ENCODE assay signal across 8 cellular contexts in genomic region chr4:1356181-1356998, GRCh38. TPM values are rescaled to one million over a fixed set of nuclear protein-coding genes. Genes with fewer than 3 reads are reported as not detected.
DNase-seq lines count a peak whose midpoint lies in the region; ATAC-seq, FAIRE-seq and TF ChIP-seq lines count a peak whose summit lies in the region.

No MANE protein-coding gene starts in this region.

- WGBS in K562 (ENCODE audit: insufficient coverage, low coverage, missing lambda C conversion rate), result 54% methylated on average over 20 of the region's 28 CpGs

- peak; percentile 72 for TF ChIP-seq CTCF in RWPE2 (IDR thresholded peaks at IDR 0.05; ENCODE audit: poor library complexity, severe bottlenecking)
- TF ChIP-seq CTCF in K562 (IDR thresholded peaks at IDR 0.05 in 2 of 3, conservative IDR thresholded peaks at IDR 0.05 in 1 of 3; ENCODE audit: insufficient read depth in 2 of 3, low read depth in 1 of 3, low read length in 3 of 3), result peak; percentile 83 to 93 (median 91)

- H3K27ac ChIP-seq in RWPE2 (ENCODE audit: poor library complexity, severe bottlenecking) (no peak overlapping the region), K562 (ENCODE audit: extremely low read depth, low read depth, low read length) (no peak overlapping the region)

- no peak overlapping the region for H2AFZ ChIP-seq in K562 (ENCODE audit: low read depth, low read length)

- DNase-seq in AML-193 (lab: John Stamatoyannopoulos, UW) (peak; percentile 2 to 8), GM18507 (ENCODE audit: extremely low spot score, insufficient read length, low read depth) (no peak), RWPE2 (ENCODE audit: low spot score) (no peak), K562 (ENCODE audit: extremely low read depth in 1 of 4, low spot score in 3 of 4) (peak; percentile 78 to 84 (median 81)), iPS-NIHi7 (ENCODE audit: extremely low spot score) (peak; percentile 81)
- peak; percentile 25 for DNase-seq in stimulated activated CD4-positive, alpha-beta T cell treated with anti-CD3 and anti-CD28 coated beads, Interleukin-1b, Interleukin-23, amount 100 ng/mL, for 48 hours

- TF ChIP-seq POLR2A in K562 (conservative IDR thresholded peaks at IDR 0.05), result no peak

- TF ChIP-seq EP300 in K562 (IDR thresholded peaks at IDR 0.05; ENCODE audit: low read length), result no peak

- H3K9me3 ChIP-seq in RWPE2 (ENCODE audit: severe bottlenecking), result no peaks in the 10 kb centered on the region
- no peaks in the 10 kb centered on the region for H3K9me3 ChIP-seq in K562 (replicated peaks; ENCODE audit: control insufficient read depth, insufficient read depth, low read depth, low read length)

- ATAC-seq in RWPE2 (ENCODE audit: low read depth), result no peak
- ATAC-seq in K562, result peak; percentile 83
- no peak for ATAC-seq in GM21367 (IDR thresholded peaks at IDR 0.05; ENCODE audit: unreplicated experiment)
- no peak for ATAC-seq in HG02973 (IDR thresholded peaks at IDR 0.05; ENCODE audit: unreplicated experiment)

- CTCF ChIA-PET in K562 (lab: Yijun Ruan, JAX; ENCODE audit: low intra/inter-chr PET ratio), result interaction anchor here (0.6 to 1.6 kb wide), 5 partner anchors 157 to 370 kb away, joined by 3 to 7 read pairs (median 3); no protein-coding TSS in a partner anchor

- no peak overlapping the region for H3K4me2 ChIP-seq in K562 (ENCODE audit: insufficient read depth, low read length)

- peak; percentile 12 for FAIRE-seq in GM18507 (lab: Jason Lieb, UNC)
- FAIRE-seq in K562 (lab: Jason Lieb, UNC), result peak; percentile 85

- H3K9me1 ChIP-seq in K562 (ENCODE audit: control insufficient read depth, insufficient read depth, low read length), result peaks cover 8% of the 10 kb centered on the region

- in situ Hi-C loops in K562 (cut with MboI), result no loop called here

- peak; percentile 80 to 84 for TF ChIP-seq RAD21 in K562 (CRISPR knock-in tag; conservative IDR thresholded peaks at IDR 0.05 in 1 of 2, IDR thresholded peaks at IDR 0.05 in 1 of 2)

- H4K20me1 ChIP-seq in K562 (replicated peaks; ENCODE audit: control insufficient read depth, insufficient read depth, low read length), result peaks cover 10% of the 10 kb centered on the region; the same call in 1 of the 2 replicates

- H3K27me3 ChIP-seq in RWPE2 (ENCODE audit: insufficient read depth, poor library complexity, severe bottlenecking) (no peaks in the 10 kb centered on the region), K562 (ENCODE audit: control insufficient read depth in 2 of 2, insufficient read depth in 2 of 2, low read length in 2 of 2) (no peaks in the 10 kb centered on the region)

- H3K79me2 ChIP-seq in K562 (ENCODE audit: control insufficient read depth, insufficient read depth, low read length), result no peaks in the 10 kb centered on the region

- H3K36me3 ChIP-seq in RWPE2 (ENCODE audit: low read depth) (peaks cover 36% of the 10 kb centered on the region), K562 (ENCODE audit: control insufficient read depth, insufficient read depth, low read length) (peaks cover 36% of the 10 kb centered on the region; the same call in 2 of the 3 replicates)

- BruUV-seq in K562 (replicated peaks; lab: Mats Ljungman, UMichigan), result no TSS peak

- intact Hi-C loops in K562 (cut with micrococcal nuclease), result loop anchor here (2.0 to 10.0 kb wide), 3 partner anchors 156 to 368 kb away; partner anchors contain the start of genes TACC3 and TMEM129

- H3K4me1 ChIP-seq in RWPE2 (ENCODE audit: insufficient read depth, poor library complexity, severe bottlenecking) (no peaks in the 10 kb centered on the region), K562 (replicated peaks in 1 of 2; ENCODE audit: control insufficient read depth in 2 of 2, insufficient read depth in 2 of 2, low read length in 2 of 2) (peaks cover 0 to 64% of the 10 kb centered on the region in 2 experiments; a peak in 2 of 5 replicates)

- POLR2A ChIA-PET in K562 (lab: Yijun Ruan, JAX), result interaction anchor here (0.6 to 1.5 kb wide), 6 partner anchors 9 to 356 kb away, joined by 3 to 8 read pairs (median 4); partner anchors contain the start of gene SLBP

- H3K4me3 ChIP-seq in RWPE2 (ENCODE audit: severe bottlenecking) (no peak overlapping the region), K562 (no peak overlapping the region)

- H3K9ac ChIP-seq in K562 (ENCODE audit: insufficient read depth in 1 of 2, low read depth in 2 of 2, low read length in 2 of 2), result no peak overlapping the region; a peak in 1 of 4 replicates

TF ChIP-seq in K562, 482 proteins besides CTCF, POLR2A, EP300 and RAD21 (continues in another document):
- TF ChIP-seq MAX (CRISPR knock-in tag; IDR thresholded peaks at IDR 0.05) (0 out of 2 replicates have a peak, but pooled peaks have one; percentile 9), SMAD2 (IDR thresholded peaks at IDR 0.05; ENCODE audit: low read depth, low read length) (no peak), ARID4B (CRISPR knock-in tag; IDR thresholded peaks at IDR 0.05) (no peak)

RNA-seq across cellular contexts. Expression of gene UVSSA, which starts 9.4 kb away (rescaled TPM):
- 74.2 and 130 TPM in 2 replicates for total RNA-seq in K562 (2011; cell fraction: chromatin; rRNA removed; ENCODE audit: low replicate concordance)
- total RNA-seq in K562 (2011; cell fraction: nucleolus; rRNA removed), result 56.7 and 60.5 TPM in 2 replicates
- 48.0 and 51.4 TPM in 2 replicates for total RNA-seq in K562 (2011; cell fraction: nucleoplasm; rRNA removed)
- total RNA-seq in K562 (2014; rRNA removed), result 4.5 and 5.4 TPM in 2 replicates
- total RNA-seq in K562 (2014; rRNA removed; fragmentation: Illumina TruSeq; extraction: Trizol), result 1.5 TPM in 2 replicates
- total RNA-seq in K562 (2015; rRNA removed; fragmentation: Illumina TruSeq; extraction: Trizol), result 2.6 and 2.9 TPM in 2 replicates
- total RNA-seq in K562 (2021), result 12.4 and 14.6 TPM in 2 replicates
- polyA plus RNA-seq in K562 (2011; rRNA removed), result 3.5 and 7.2 TPM in 2 replicates
- 3.2 and 3.4 TPM in 2 replicates for polyA plus RNA-seq in K562 (2011; cell fraction: cytosol; rRNA removed)
- polyA plus RNA-seq in K562 (2011; cell fraction: nucleus; rRNA removed), result 46.4 and 58.8 TPM in 2 replicates
- polyA plus RNA-seq in K562 (2012), result 5.4 and 8.3 TPM in 2 replicates
- 3.3 and 4.7 TPM in 2 replicates for polyA plus RNA-seq in K562 (2014; fragmentation: Illumina TruSeq; extraction: Trizol)
- under 1 TPM; 0.21 to 0.27 TPM for polyA plus RNA-seq in K562 (2014; fragmentation: Nextera tagmentation; extraction: Ambion mirVana)
- polyA plus RNA-seq in K562 (2014; rRNA removed), result 5.8 and 9.2 TPM in 2 replicates
- polyA minus RNA-seq in K562 (2011; rRNA and poly(A)+ RNA removed), result 2.9 and 3.6 TPM in 2 replicates
- 3.3 TPM in 2 replicates for polyA minus RNA-seq in K562 (2011; cell fraction: cytosol; rRNA and poly(A)+ RNA removed)
- polyA minus RNA-seq in K562 (2011; cell fraction: nucleus; rRNA and poly(A)+ RNA removed), result 12.8 and 18.4 TPM in 2 replicates

RNA-seq across cellular contexts. Expression of gene NKX1-1, which starts 49.9 kb away (rescaled TPM):
- not detected in 2 replicates for total RNA-seq in K562 (2011; cell fraction: chromatin; rRNA removed; ENCODE audit: low replicate concordance)
- not detected in 2 replicates for total RNA-seq in K562 (2011; cell fraction: nucleolus; rRNA removed)
- not detected in 2 replicates for total RNA-seq in K562 (2011; cell fraction: nucleoplasm; rRNA removed)
- not detected in 2 replicates for total RNA-seq in K562 (2014; rRNA removed)
- total RNA-seq in K562 (2014; rRNA removed; fragmentation: Illumina TruSeq; extraction: Trizol), result not detected in 2 replicates
- total RNA-seq in K562 (2015; rRNA removed; fragmentation: Illumina TruSeq; extraction: Trizol), result not detected in 2 replicates
- not detected in 2 replicates for total RNA-seq in K562 (2021)
- polyA plus RNA-seq in K562 (2011; rRNA removed), result not detected in 2 replicates
- 0.12 TPM in 1 of 2 replicates, not detected in the other for polyA plus RNA-seq in K562 (2011; cell fraction: cytosol; rRNA removed)
- polyA plus RNA-seq in K562 (2011; cell fraction: nucleus; rRNA removed), result 0.20 TPM in 1 of 2 replicates, not detected in the other
- polyA plus RNA-seq in K562 (2012), result not detected in 2 replicates
- polyA plus RNA-seq in K562 (2014; fragmentation: Illumina TruSeq; extraction: Trizol), result not detected in 2 replicates
- polyA plus RNA-seq in K562 (2014; fragmentation: Nextera tagmentation; extraction: Ambion mirVana), result not detected
- polyA plus RNA-seq in K562 (2014; rRNA removed), result not detected in 2 replicates
- polyA minus RNA-seq in K562 (2011; rRNA and poly(A)+ RNA removed), result not detected in 2 replicates
- not detected in 2 replicates for polyA minus RNA-seq in K562 (2011; cell fraction: cytosol; rRNA and poly(A)+ RNA removed)
- polyA minus RNA-seq in K562 (2011; cell fraction: nucleus; rRNA and poly(A)+ RNA removed), result 0.27 TPM in 1 of 2 replicates, not detected in the other

Comparison
In these comparisons a context has a peak if more than half of its experiments do, and no peak if none do; other contexts are left out.
1. DNase-seq: peak in AML-193 (2 of 2), K562 (4 of 4), iPS-NIHi7 (single experiment) and stimulated activated CD4-positive, alpha-beta T cell treated with anti-CD3 and anti-CD28 coated beads, Interleukin-1b, Interleukin-23, amount 100 ng/mL, for 48 hours (single experiment); none in GM18507 (single experiment) and RWPE2 (single experiment).